ENCODE assay signal across 1 cellular context in the genomic region with DNA sequence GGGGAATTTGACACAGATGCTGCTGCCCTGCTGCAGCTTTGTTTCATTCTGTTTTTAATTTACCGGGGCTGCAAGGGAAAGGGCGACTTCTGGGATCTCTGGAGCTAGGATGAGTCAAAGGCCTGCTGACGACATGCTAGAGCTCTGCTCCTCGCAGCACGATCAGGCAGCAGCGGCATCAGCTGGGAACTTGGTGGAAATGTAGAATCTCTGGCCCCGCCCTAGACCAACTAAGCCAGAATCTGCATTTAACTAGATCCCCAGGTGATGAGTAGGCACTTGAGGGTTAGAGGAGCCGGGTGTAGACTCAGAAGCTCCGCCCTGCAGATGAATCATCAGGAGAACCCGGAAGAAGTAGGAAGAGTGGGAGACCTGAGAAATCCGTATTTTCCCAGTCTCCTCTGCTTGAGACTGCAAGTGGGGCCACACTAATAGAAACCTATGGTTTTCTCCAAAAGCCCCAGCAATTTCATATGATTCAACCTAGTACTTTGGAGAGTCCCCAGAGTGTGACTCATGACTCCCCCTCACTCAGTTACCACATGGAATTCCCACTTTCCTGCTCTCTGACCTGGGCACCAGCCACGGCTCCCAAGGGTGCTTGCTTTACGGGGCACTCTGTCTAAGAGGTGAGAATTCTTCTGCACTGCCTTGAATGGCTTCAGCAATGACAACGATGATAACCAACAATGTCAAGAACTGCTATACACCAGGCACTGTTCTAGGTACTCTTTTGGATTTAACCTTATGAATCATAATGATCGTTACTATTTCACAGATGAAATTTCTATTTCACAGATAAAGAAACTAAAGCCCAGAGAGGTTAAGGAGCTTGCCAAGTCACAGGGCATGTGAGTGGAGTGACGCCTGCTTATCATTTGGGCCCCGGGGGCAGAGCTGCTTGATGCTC.
TF ChIP-seq lines count a peak whose summit lies in the region.

No MANE protein-coding gene starts in this region.

TF ChIP-seq in K562, 482 proteins besides CTCF, POLR2A, EP300 and RAD21 (continued from another document and continues in another):
- TF ChIP-seq, protein P1, sequence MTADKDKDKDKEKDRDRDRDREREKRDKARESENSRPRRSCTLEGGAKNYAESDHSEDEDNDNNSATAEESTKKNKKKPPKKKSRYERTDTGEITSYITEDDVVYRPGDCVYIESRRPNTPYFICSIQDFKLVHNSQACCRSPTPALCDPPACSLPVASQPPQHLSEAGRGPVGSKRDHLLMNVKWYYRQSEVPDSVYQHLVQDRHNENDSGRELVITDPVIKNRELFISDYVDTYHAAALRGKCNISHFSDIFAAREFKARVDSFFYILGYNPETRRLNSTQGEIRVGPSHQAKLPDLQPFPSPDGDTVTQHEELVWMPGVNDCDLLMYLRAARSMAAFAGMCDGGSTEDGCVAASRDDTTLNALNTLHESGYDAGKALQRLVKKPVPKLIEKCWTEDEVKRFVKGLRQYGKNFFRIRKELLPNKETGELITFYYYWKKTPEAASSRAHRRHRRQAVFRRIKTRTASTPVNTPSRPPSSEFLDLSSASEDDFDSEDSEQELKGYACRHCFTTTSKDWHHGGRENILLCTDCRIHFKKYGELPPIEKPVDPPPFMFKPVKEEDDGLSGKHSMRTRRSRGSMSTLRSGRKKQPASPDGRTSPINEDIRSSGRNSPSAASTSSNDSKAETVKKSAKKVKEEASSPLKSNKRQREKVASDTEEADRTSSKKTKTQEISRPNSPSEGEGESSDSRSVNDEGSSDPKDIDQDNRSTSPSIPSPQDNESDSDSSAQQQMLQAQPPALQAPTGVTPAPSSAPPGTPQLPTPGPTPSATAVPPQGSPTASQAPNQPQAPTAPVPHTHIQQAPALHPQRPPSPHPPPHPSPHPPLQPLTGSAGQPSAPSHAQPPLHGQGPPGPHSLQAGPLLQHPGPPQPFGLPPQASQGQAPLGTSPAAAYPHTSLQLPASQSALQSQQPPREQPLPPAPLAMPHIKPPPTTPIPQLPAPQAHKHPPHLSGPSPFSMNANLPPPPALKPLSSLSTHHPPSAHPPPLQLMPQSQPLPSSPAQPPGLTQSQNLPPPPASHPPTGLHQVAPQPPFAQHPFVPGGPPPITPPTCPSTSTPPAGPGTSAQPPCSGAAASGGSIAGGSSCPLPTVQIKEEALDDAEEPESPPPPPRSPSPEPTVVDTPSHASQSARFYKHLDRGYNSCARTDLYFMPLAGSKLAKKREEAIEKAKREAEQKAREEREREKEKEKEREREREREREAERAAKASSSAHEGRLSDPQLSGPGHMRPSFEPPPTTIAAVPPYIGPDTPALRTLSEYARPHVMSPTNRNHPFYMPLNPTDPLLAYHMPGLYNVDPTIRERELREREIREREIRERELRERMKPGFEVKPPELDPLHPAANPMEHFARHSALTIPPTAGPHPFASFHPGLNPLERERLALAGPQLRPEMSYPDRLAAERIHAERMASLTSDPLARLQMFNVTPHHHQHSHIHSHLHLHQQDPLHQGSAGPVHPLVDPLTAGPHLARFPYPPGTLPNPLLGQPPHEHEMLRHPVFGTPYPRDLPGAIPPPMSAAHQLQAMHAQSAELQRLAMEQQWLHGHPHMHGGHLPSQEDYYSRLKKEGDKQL (CRISPR knock-in tag; IDR thresholded peaks at IDR 0.05; ENCODE audit: borderline replicate concordance), result no peak
- no peak; the same call in 1 of the 2 replicates for TF ChIP-seq ZNF76 (CRISPR knock-in tag; IDR thresholded peaks at IDR 0.05; ENCODE audit: borderline replicate concordance)
- 0 out of 2 replicates have a peak, but pooled peaks have one; percentile 52 for TF ChIP-seq SMARCA5 (IDR thresholded peaks at IDR 0.05)
- TF ChIP-seq FOXA3 (CRISPR knock-in tag; conservative IDR thresholded peaks at IDR 0.05 in 1 of 2, IDR thresholded peaks at IDR 0.05 in 1 of 2), result no peak
- no peak for TF ChIP-seq DDX20 (tag; IDR thresholded peaks at IDR 0.05; ENCODE audit: low read depth)
- TF ChIP-seq JUNB (CRISPR knock-in tag; conservative IDR thresholded peaks at IDR 0.05), result no peak
- peak; percentile 22; the same call in 1 of the 2 replicates for TF ChIP-seq BACH1 (tag; IDR thresholded peaks at IDR 0.05)
- TF ChIP-seq ZFP1 (CRISPR knock-in tag; IDR thresholded peaks at IDR 0.05), result no peak
- TF ChIP-seq MCM2 (IDR thresholded peaks at IDR 0.05; ENCODE audit: low read depth), result no peak
- TF ChIP-seq ZFPM2 (CRISPR knock-in tag; IDR thresholded peaks at IDR 0.05), result no peak
- no peak for TF ChIP-seq NCOA2 (IDR thresholded peaks at IDR 0.05; ENCODE audit: partially characterized antibody in 2 of 2)
- TF ChIP-seq PTTG1 (tag; IDR thresholded peaks at IDR 0.05; ENCODE audit: low read depth), result 0 out of 2 replicates have a peak, but pooled peaks have one; percentile 45
- no peak for TF ChIP-seq GTF2E2 (tag; IDR thresholded peaks at IDR 0.05)
- peak; percentile 56 for TF ChIP-seq L3MBTL2 (IDR thresholded peaks at IDR 0.05)
- TF ChIP-seq NFRKB (IDR thresholded peaks at IDR 0.05; ENCODE audit: low read depth), result peak; percentile 80
- peak in 1 of 2 experiments; percentile 55; a peak in 1 of 4 replicates for TF ChIP-seq FOXK2 (conservative IDR thresholded peaks at IDR 0.05 in 1 of 2, IDR thresholded peaks at IDR 0.05 in 1 of 2; ENCODE audit: low read depth in 2 of 2)
- TF ChIP-seq RHOXF2B (CRISPR knock-in tag; conservative IDR thresholded peaks at IDR 0.05), result no peak
- TF ChIP-seq NONO (IDR thresholded peaks at IDR 0.05; ENCODE audit: low read depth in 2 of 2, low read length in 1 of 2), result no peak
- TF ChIP-seq ZNF668 (CRISPR knock-in tag; IDR thresholded peaks at IDR 0.05), result 0 out of 2 replicates have a peak, but pooled peaks have one; percentile 5
- 0 out of 2 replicates have a peak, but pooled peaks have one; percentile 39 for TF ChIP-seq ARID2 (IDR thresholded peaks at IDR 0.05)
- TF ChIP-seq BRD9 (IDR thresholded peaks at IDR 0.05; ENCODE audit: low read depth, partially characterized antibody), result peak; percentile 35
- no peak; the same call in 1 of the 2 replicates for TF ChIP-seq POLR2H (tag; IDR thresholded peaks at IDR 0.05; ENCODE audit: low read depth)
- no peak for TF ChIP-seq NEUROD1 (IDR thresholded peaks at IDR 0.05; ENCODE audit: borderline replicate concordance, low read depth, low read length, partially characterized antibody)
- no peak for TF ChIP-seq ZBTB8A (IDR thresholded peaks at IDR 0.05; ENCODE audit: partially characterized antibody)
- peak; percentile 19; the same call in 1 of the 2 replicates for TF ChIP-seq PHF8 (IDR thresholded peaks at IDR 0.05; ENCODE audit: borderline replicate concordance, low read length)
- TF ChIP-seq POLR2AphosphoS5 (IDR thresholded peaks at IDR 0.05; ENCODE audit: control insufficient read depth, insufficient read depth, low read depth, low read length), result peak; percentile 51; the same call in 1 of the 2 replicates
- TF ChIP-seq RUNX1 (IDR thresholded peaks at IDR 0.05; ENCODE audit: low read depth), result no peak
- TF ChIP-seq, protein P2, sequence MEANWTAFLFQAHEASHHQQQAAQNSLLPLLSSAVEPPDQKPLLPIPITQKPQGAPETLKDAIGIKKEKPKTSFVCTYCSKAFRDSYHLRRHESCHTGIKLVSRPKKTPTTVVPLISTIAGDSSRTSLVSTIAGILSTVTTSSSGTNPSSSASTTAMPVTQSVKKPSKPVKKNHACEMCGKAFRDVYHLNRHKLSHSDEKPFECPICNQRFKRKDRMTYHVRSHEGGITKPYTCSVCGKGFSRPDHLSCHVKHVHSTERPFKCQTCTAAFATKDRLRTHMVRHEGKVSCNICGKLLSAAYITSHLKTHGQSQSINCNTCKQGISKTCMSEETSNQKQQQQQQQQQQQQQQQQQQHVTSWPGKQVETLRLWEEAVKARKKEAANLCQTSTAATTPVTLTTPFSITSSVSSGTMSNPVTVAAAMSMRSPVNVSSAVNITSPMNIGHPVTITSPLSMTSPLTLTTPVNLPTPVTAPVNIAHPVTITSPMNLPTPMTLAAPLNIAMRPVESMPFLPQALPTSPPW (CRISPR knock-in tag; IDR thresholded peaks at IDR 0.05), result peak; percentile 65
- no peak for TF ChIP-seq ZNF778 (CRISPR knock-in tag; IDR thresholded peaks at IDR 0.05)
- peak; percentile 65 for TF ChIP-seq ZEB2 (IDR thresholded peaks at IDR 0.05)
- TF ChIP-seq, protein P3, sequence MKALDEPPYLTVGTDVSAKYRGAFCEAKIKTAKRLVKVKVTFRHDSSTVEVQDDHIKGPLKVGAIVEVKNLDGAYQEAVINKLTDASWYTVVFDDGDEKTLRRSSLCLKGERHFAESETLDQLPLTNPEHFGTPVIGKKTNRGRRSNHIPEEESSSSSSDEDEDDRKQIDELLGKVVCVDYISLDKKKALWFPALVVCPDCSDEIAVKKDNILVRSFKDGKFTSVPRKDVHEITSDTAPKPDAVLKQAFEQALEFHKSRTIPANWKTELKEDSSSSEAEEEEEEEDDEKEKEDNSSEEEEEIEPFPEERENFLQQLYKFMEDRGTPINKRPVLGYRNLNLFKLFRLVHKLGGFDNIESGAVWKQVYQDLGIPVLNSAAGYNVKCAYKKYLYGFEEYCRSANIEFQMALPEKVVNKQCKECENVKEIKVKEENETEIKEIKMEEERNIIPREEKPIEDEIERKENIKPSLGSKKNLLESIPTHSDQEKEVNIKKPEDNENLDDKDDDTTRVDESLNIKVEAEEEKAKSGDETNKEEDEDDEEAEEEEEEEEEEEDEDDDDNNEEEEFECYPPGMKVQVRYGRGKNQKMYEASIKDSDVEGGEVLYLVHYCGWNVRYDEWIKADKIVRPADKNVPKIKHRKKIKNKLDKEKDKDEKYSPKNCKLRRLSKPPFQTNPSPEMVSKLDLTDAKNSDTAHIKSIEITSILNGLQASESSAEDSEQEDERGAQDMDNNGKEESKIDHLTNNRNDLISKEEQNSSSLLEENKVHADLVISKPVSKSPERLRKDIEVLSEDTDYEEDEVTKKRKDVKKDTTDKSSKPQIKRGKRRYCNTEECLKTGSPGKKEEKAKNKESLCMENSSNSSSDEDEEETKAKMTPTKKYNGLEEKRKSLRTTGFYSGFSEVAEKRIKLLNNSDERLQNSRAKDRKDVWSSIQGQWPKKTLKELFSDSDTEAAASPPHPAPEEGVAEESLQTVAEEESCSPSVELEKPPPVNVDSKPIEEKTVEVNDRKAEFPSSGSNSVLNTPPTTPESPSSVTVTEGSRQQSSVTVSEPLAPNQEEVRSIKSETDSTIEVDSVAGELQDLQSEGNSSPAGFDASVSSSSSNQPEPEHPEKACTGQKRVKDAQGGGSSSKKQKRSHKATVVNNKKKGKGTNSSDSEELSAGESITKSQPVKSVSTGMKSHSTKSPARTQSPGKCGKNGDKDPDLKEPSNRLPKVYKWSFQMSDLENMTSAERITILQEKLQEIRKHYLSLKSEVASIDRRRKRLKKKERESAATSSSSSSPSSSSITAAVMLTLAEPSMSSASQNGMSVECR (CRISPR knock-in tag; IDR thresholded peaks at IDR 0.05), result peak; percentile 82
- no peak for TF ChIP-seq ESRRB (CRISPR knock-in tag; IDR thresholded peaks at IDR 0.05; ENCODE audit: borderline replicate concordance)
- TF ChIP-seq ETS2 (tag; IDR thresholded peaks at IDR 0.05; ENCODE audit: borderline replicate concordance, poor library complexity, severe bottlenecking), result no peak
- TF ChIP-seq, protein P4, sequence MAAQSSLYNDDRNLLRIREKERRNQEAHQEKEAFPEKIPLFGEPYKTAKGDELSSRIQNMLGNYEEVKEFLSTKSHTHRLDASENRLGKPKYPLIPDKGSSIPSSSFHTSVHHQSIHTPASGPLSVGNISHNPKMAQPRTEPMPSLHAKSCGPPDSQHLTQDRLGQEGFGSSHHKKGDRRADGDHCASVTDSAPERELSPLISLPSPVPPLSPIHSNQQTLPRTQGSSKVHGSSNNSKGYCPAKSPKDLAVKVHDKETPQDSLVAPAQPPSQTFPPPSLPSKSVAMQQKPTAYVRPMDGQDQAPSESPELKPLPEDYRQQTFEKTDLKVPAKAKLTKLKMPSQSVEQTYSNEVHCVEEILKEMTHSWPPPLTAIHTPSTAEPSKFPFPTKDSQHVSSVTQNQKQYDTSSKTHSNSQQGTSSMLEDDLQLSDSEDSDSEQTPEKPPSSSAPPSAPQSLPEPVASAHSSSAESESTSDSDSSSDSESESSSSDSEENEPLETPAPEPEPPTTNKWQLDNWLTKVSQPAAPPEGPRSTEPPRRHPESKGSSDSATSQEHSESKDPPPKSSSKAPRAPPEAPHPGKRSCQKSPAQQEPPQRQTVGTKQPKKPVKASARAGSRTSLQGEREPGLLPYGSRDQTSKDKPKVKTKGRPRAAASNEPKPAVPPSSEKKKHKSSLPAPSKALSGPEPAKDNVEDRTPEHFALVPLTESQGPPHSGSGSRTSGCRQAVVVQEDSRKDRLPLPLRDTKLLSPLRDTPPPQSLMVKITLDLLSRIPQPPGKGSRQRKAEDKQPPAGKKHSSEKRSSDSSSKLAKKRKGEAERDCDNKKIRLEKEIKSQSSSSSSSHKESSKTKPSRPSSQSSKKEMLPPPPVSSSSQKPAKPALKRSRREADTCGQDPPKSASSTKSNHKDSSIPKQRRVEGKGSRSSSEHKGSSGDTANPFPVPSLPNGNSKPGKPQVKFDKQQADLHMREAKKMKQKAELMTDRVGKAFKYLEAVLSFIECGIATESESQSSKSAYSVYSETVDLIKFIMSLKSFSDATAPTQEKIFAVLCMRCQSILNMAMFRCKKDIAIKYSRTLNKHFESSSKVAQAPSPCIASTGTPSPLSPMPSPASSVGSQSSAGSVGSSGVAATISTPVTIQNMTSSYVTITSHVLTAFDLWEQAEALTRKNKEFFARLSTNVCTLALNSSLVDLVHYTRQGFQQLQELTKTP (IDR thresholded peaks at IDR 0.05; ENCODE audit: low read depth in 1 of 2, partially characterized antibody in 2 of 2), result peak in 1 of 2 experiments; percentile 24
- TF ChIP-seq, protein P5, sequence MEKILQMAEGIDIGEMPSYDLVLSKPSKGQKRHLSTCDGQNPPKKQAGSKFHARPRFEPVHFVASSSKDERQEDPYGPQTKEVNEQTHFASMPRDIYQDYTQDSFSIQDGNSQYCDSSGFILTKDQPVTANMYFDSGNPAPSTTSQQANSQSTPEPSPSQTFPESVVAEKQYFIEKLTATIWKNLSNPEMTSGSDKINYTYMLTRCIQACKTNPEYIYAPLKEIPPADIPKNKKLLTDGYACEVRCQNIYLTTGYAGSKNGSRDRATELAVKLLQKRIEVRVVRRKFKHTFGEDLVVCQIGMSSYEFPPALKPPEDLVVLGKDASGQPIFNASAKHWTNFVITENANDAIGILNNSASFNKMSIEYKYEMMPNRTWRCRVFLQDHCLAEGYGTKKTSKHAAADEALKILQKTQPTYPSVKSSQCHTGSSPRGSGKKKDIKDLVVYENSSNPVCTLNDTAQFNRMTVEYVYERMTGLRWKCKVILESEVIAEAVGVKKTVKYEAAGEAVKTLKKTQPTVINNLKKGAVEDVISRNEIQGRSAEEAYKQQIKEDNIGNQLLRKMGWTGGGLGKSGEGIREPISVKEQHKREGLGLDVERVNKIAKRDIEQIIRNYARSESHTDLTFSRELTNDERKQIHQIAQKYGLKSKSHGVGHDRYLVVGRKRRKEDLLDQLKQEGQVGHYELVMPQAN (IDR thresholded peaks at IDR 0.05; ENCODE audit: borderline replicate concordance), result no peak
- TF ChIP-seq ZNF79 (CRISPR knock-in tag; IDR thresholded peaks at IDR 0.05; ENCODE audit: low read depth), result no peak
- peak; percentile 86 for TF ChIP-seq SMARCE1 (IDR thresholded peaks at IDR 0.05)
- TF ChIP-seq ATF7 (IDR thresholded peaks at IDR 0.05), result peak; percentile 94
